Comparison of ENCODE assay signal across 18 cellular contexts in genomic region chr2:88603146-88603545, GRCh38. TPM values are rescaled to one million over a fixed set of nuclear protein-coding genes. Genes with fewer than 3 reads are reported as not detected.
DNase-seq lines count a peak whose midpoint lies in the region; ATAC-seq, FAIRE-seq and TF ChIP-seq lines count a peak whose summit lies in the region.
"Had no signal": no experiment of that assay in that cellular context is flagged by ENCODE, and none has a peak within 500 bp of the region (broad histone marks: within the 10 kb centered on the region; RNA-seq: fewer than 3 reads in every experiment).

No MANE protein-coding gene starts in this region.

- H3K79me2 ChIP-seq in Karpas-422 (ENCODE audit: low read length): peaks cover 80% of the 10 kb centered on the region

- peak; percentile 23; the same call in 2 of the 3 replicates for ATAC-seq in SK-N-SH treated with all-trans-retinoic acid at 6 μM for 48 hours
- ATAC-seq in stimulated activated memory B cell treated with anti-CD40 and anti-IgM and Interleukin-4, amounts not matched to agents 10 μg/mL and 1 μg/mL and 100 μg/mL, for 72 hours: no peak
- ATAC-seq: stimulated activated naive CD8-positive, alpha-beta T cell treated with anti-CD3 and anti-CD28 coated beads, Interleukin-15, amount 100 ng/mL, for 72 hours had no signal

- no peak overlapping the region for H2AFZ ChIP-seq in Karpas-422 (ENCODE audit: low read length)
- H2AFZ ChIP-seq: PC-9 had no signal

- peak; percentile 93 for FAIRE-seq in H54 (lab: Jason Lieb, UNC)

- H3K4me2 ChIP-seq in Karpas-422 (ENCODE audit: low read depth, low read length, poor library complexity, severe bottlenecking): no peak overlapping the region
- H3K4me2 ChIP-seq: PC-9 had no signal

- TF ChIP-seq CTCF in fibroblast of pulmonary artery (IDR thresholded peaks at IDR 0.05; ENCODE audit: low read length, missing control alignments): no peak

- peak overlapping the region; percentile 17 for H3K4me3 ChIP-seq in fibroblast of pulmonary artery (replicated peaks; ENCODE audit: low read depth, low read length)
- H3K4me3 ChIP-seq in Karpas-422 (ENCODE audit: low read length): no peak overlapping the region
- H3K4me3 ChIP-seq: ascending aorta, PC-9 had no signal

- H3K36me3 Mint-ChIP-seq in stimulated activated memory B cell treated with anti-CD40 and anti-IgM and Interleukin-4, amounts not matched to agents 10 μg/mL and 1 μg/mL and 100 μg/mL, for 72 hours: peaks cover 17% of the 10 kb centered on the region

- no peaks in the 10 kb centered on the region for H3K36me3 ChIP-seq in Karpas-422 (ENCODE audit: insufficient read depth, low read length)
- H3K36me3 ChIP-seq: ascending aorta had no signal

- DNase-seq in H54 (ENCODE audit: insufficient read length, low spot score) (no peak), fibroblast of pulmonary artery (ENCODE audit: low read depth) (peak; percentile 61), Karpas-422 (no peak)
- DNase-seq in activated CD4-positive, CD25-positive, alpha-beta regulatory T cell (lab: John Stamatoyannopoulos, UW): no peak
- no peak for DNase-seq in effector CD4-positive, alpha-beta T cell
- DNase-seq: activated CD4-positive, alpha-beta memory T cell treated with anti-CD3 and anti-CD28 coated beads for 36 hours; effector CD8-positive, alpha-beta T cell; head of caudate nucleus; NCI-H1092 treated with DMSO at 0.1 percent for 48 hours; NCI-H2227 treated with DMSO at 0.1 percent for 48 hours; PC-9; right cardiac atrium; stimulated activated naive CD8-positive, alpha-beta T cell treated with anti-CD3 and anti-CD28 coated beads, Interleukin-15, amount 100 ng/mL, for 72 hours; T-helper 2 cell had no signal

- no peaks in the 10 kb centered on the region for H3K9me3 ChIP-seq in Karpas-422 (ENCODE audit: low read length)
- H3K9me3 ChIP-seq: ascending aorta had no signal

- H3K9me2 ChIP-seq in Karpas-422 (replicated peaks; ENCODE audit: insufficient read depth, low read length): no peaks in the 10 kb centered on the region

- no peak overlapping the region for H3K4me3 Mint-ChIP-seq in stimulated activated memory B cell treated with anti-CD40 and anti-IgM and Interleukin-4, amounts not matched to agents 10 μg/mL and 1 μg/mL and 100 μg/mL, for 72 hours
- H3K4me3 Mint-ChIP-seq: activated CD4-positive, alpha-beta memory T cell treated with anti-CD3 and anti-CD28 coated beads for 36 hours; activated T-helper 1 cell treated with anti-CD3 and anti-CD28 coated beads, Interleukin-12 subunit alpha, Interleukin-12 subunit beta, Interleukin-2, Interleukin-4 antibody, amounts not matched to agents 30 ng/mL and 10 ng/mL and 1 ng/mL, durations not matched to agents 14 hours and 24 hours and 36 hours; stimulated activated naive CD8-positive, alpha-beta T cell treated with anti-CD3 and anti-CD28 coated beads, Interleukin-15, amount 100 ng/mL, for 72 hours had no signal

- H3K27ac Mint-ChIP-seq in stimulated activated memory B cell treated with anti-CD40 and anti-IgM and Interleukin-4, amounts not matched to agents 10 μg/mL and 1 μg/mL and 100 μg/mL, for 72 hours: peak overlapping the region; percentile 79
- H3K27ac Mint-ChIP-seq: activated CD4-positive, alpha-beta memory T cell treated with anti-CD3 and anti-CD28 coated beads for 36 hours; activated T-helper 1 cell treated with anti-CD3 and anti-CD28 coated beads, Interleukin-12 subunit alpha, Interleukin-12 subunit beta, Interleukin-2, Interleukin-4 antibody, amounts not matched to agents 30 ng/mL and 10 ng/mL and 1 ng/mL, durations not matched to agents 14 hours and 24 hours and 36 hours; stimulated activated naive CD8-positive, alpha-beta T cell treated with anti-CD3 and anti-CD28 coated beads, Interleukin-15, amount 100 ng/mL, for 72 hours had no signal

- no peaks in the 10 kb centered on the region for H3K27me3 Mint-ChIP-seq in stimulated activated memory B cell treated with anti-CD40 and anti-IgM and Interleukin-4, amounts not matched to agents 10 μg/mL and 1 μg/mL and 100 μg/mL, for 72 hours
- H3K27me3 Mint-ChIP-seq: activated CD4-positive, alpha-beta memory T cell treated with anti-CD3 and anti-CD28 coated beads for 36 hours; stimulated activated naive CD8-positive, alpha-beta T cell treated with anti-CD3 and anti-CD28 coated beads, Interleukin-15, amount 100 ng/mL, for 72 hours had no signal

- H3K4me1 Mint-ChIP-seq in stimulated activated memory B cell treated with anti-CD40 and anti-IgM and Interleukin-4, amounts not matched to agents 10 μg/mL and 1 μg/mL and 100 μg/mL, for 72 hours: peaks cover 82% of the 10 kb centered on the region

- H3K27ac ChIP-seq in Karpas-422 (ENCODE audit: low read length): no peak overlapping the region
- H3K27ac ChIP-seq: PC-9 had no signal

- H4K20me1 ChIP-seq in Karpas-422 (ENCODE audit: insufficient read depth, low read depth, low read length): no peaks in the 10 kb centered on the region; the same call in 1 of the 2 replicates

- H3K9ac ChIP-seq in Karpas-422 (ENCODE audit: low read length): no peak overlapping the region

- no peaks in the 10 kb centered on the region for H3K9me3 Mint-ChIP-seq in stimulated activated memory B cell treated with anti-CD40 and anti-IgM and Interleukin-4, amounts not matched to agents 10 μg/mL and 1 μg/mL and 100 μg/mL, for 72 hours
- H3K9me3 Mint-ChIP-seq: activated CD4-positive, alpha-beta memory T cell treated with anti-CD3 and anti-CD28 coated beads for 36 hours; activated T-helper 1 cell treated with anti-CD3 and anti-CD28 coated beads, Interleukin-12 subunit alpha, Interleukin-12 subunit beta, Interleukin-2, Interleukin-4 antibody, amounts not matched to agents 30 ng/mL and 10 ng/mL and 1 ng/mL, durations not matched to agents 14 hours and 24 hours and 36 hours; stimulated activated naive CD8-positive, alpha-beta T cell treated with anti-CD3 and anti-CD28 coated beads, Interleukin-15, amount 100 ng/mL, for 72 hours had no signal

- peaks cover 92% of the 10 kb centered on the region for H3K4me1 ChIP-seq in Karpas-422 (ENCODE audit: low read length)

- no peak for TF ChIP-seq POLR2A in H54 (IDR thresholded peaks at IDR 0.05; ENCODE audit: low read depth, low read length)

- no peaks in the 10 kb centered on the region for H3K27me3 ChIP-seq in Karpas-422 (ENCODE audit: low read length)
- H3K27me3 ChIP-seq: ascending aorta had no signal

TF ChIP-seq in SK-N-SH treated with all-trans-retinoic acid at 6 μM for 48 hours, 23 proteins besides CTCF, POLR2A, EP300 and RAD21:
- TF ChIP-seq CSDC2 (CRISPR knock-in tag; IDR thresholded peaks at IDR 0.05): 0 out of 2 replicates have a peak, but pooled peaks have one; percentile 18
- no peak for TF ChIP-seq CSRNP3 (CRISPR knock-in tag; IDR thresholded peaks at IDR 0.05)
- no peak for TF ChIP-seq PPARA (CRISPR knock-in tag; IDR thresholded peaks at IDR 0.05; ENCODE audit: borderline replicate concordance)
- TF ChIP-seq ZNF8 (CRISPR knock-in tag; IDR thresholded peaks at IDR 0.05): no peak
- TF ChIP-seq ZFP3 (CRISPR knock-in tag; IDR thresholded peaks at IDR 0.05): 0 out of 2 replicates have a peak, but pooled peaks have one; percentile 17

RNA-seq across cellular contexts. Expression of gene EIF2AK3, which starts 24.1 kb away (rescaled TPM):
- 10.7 and 18.4 TPM in 2 replicates for total RNA-seq in Karpas-422 (2014; rRNA removed; shearing (Covaris generic); ENCODE audit: low replicate concordance)
